9 cellular contexts compared by ENCODE assay signal in the genomic region with DNA sequence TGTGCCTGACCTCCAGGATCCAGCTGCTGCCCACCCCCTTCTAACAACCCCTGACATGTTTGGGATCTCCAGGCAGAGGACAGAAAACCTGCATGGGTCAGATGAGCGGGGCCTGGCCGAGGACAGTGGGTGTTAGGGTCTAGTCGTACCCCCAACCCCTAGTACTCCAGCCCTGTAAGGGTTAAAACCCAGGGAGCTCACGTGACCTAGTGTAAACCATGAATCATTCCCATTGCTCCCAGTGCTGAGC.
DNase-seq lines count a peak whose midpoint lies in the region; ATAC-seq lines count a peak whose summit lies in the region.
"Had no signal": no experiment of that assay in that cellular context is flagged by ENCODE, and none has a peak within 500 bp of the region (broad histone marks: within the 10 kb centered on the region; RNA-seq: fewer than 3 reads in every experiment).

No MANE protein-coding gene starts in this region.

- no peaks in the 10 kb centered on the region for H3K27me3 Mint-ChIP-seq in stimulated activated naive CD8-positive, alpha-beta T cell treated with anti-CD3 and anti-CD28 coated beads, Interleukin-15, Interleukin-2, amounts not matched to agents 100 ng/mL and 50 ng/mL, for 24 hours

- ATAC-seq in stimulated activated naive CD8-positive, alpha-beta T cell treated with anti-CD3 and anti-CD28 coated beads, Interleukin-15, Interleukin-2, amounts not matched to agents 100 U/mL and 50 U/mL, for 24 hours = no peak
- ATAC-seq in GM19397 (IDR thresholded peaks at IDR 0.05; ENCODE audit: unreplicated experiment) = no peak
- ATAC-seq in HG02885 (IDR thresholded peaks at IDR 0.05; ENCODE audit: poor library complexity, unreplicated experiment) = no peak
- ATAC-seq in GM19463 (IDR thresholded peaks at IDR 0.05; ENCODE audit: unreplicated experiment) = no peak

- H3K36me3 Mint-ChIP-seq in stimulated activated naive CD8-positive, alpha-beta T cell treated with anti-CD3 and anti-CD28 coated beads, Interleukin-15, Interleukin-2, amounts not matched to agents 100 ng/mL and 50 ng/mL, for 24 hours (ENCODE audit: low read depth) = no peaks in the 10 kb centered on the region

- no peaks in the 10 kb centered on the region for H3K9me3 ChIP-seq in mucosa of rectum (ENCODE audit: control insufficient read depth in 2 of 2, low read length in 2 of 2)
- H3K9me3 ChIP-seq: SJSA1 had no signal

- peaks cover 39 to 52% of the 10 kb centered on the region in 2 donors for H3K4me1 ChIP-seq in mucosa of rectum (ENCODE audit: control insufficient read depth in 2 of 2, insufficient read depth in 2 of 2, low read length in 2 of 2)

- no peaks in the 10 kb centered on the region for H3K36me3 ChIP-seq in mucosa of rectum (ENCODE audit: control insufficient read depth in 2 of 2, insufficient read depth in 2 of 2, low read length in 2 of 2)
- H3K36me3 ChIP-seq: SJSA1 had no signal

- no peak overlapping the region for H3K27ac Mint-ChIP-seq in stimulated activated naive CD8-positive, alpha-beta T cell treated with anti-CD3 and anti-CD28 coated beads, Interleukin-15, Interleukin-2, amounts not matched to agents 100 ng/mL and 50 ng/mL, for 24 hours

- H3K27me3 ChIP-seq in mucosa of rectum (ENCODE audit: control insufficient read depth in 2 of 2, insufficient read depth in 2 of 2, low read length in 2 of 2) = no peaks in the 10 kb centered on the region

- H3K4me3 ChIP-seq in mucosa of rectum (ENCODE audit: low read length in 2 of 2) = peak overlapping the region; percentile 60 to 82

- no peaks in the 10 kb centered on the region for H3K9me3 Mint-ChIP-seq in stimulated activated naive CD8-positive, alpha-beta T cell treated with anti-CD3 and anti-CD28 coated beads, Interleukin-15, Interleukin-2, amounts not matched to agents 100 ng/mL and 50 ng/mL, for 24 hours

- no peak for DNase-seq in stimulated activated naive CD8-positive, alpha-beta T cell treated with anti-CD3 and anti-CD28 coated beads, Interleukin-15, Interleukin-2, amounts not matched to agents 100 U/mL and 50 U/mL, for 24 hours
- DNase-seq in caudate nucleus (lab: John Stamatoyannopoulos, UW) (peak in 1 of 61 donors; percentile 46), DMS114 treated with DMSO at 0.1 percent for 48 hours (lab: John Stamatoyannopoulos, UW; ENCODE audit: unreplicated experiment) (no peak)

- H3K4me3 Mint-ChIP-seq in stimulated activated naive CD8-positive, alpha-beta T cell treated with anti-CD3 and anti-CD28 coated beads, Interleukin-15, Interleukin-2, amounts not matched to agents 100 ng/mL and 50 ng/mL, for 24 hours = peak overlapping the region; percentile 83

- H3K9ac ChIP-seq in mucosa of rectum (ENCODE audit: low read depth in 1 of 2, low read length in 2 of 2) = peak overlapping the region in 1 of 2 donors; percentile 66

- H3K4me1 Mint-ChIP-seq in stimulated activated naive CD8-positive, alpha-beta T cell treated with anti-CD3 and anti-CD28 coated beads, Interleukin-15, Interleukin-2, amounts not matched to agents 100 ng/mL and 50 ng/mL, for 24 hours (ENCODE audit: low read depth) = peaks cover 26% of the 10 kb centered on the region

- H3K27ac ChIP-seq in caudate nucleus (ENCODE audit: low read depth, low read length) (peak overlapping the region; percentile 87), mucosa of rectum (ENCODE audit: low read depth in 2 of 2, low read length in 2 of 2) (peak overlapping the region; percentile 83 to 84)
- H3K27ac ChIP-seq: SJSA1 had no signal
